In genomic region chr5:59139695-59140094, GRCh38 we compare ENCODE assay signal across 20 cellular contexts.
A peak's percentile ranks its signal among the peaks of the same experiment; 100 is the strongest.
DNase-seq lines count a peak whose midpoint lies in the region; ATAC-seq and TF ChIP-seq lines count a peak whose summit lies in the region.
"Had no signal": no experiment of that assay in that cellular context is flagged by ENCODE, and none has a peak within 500 bp of the region (broad histone marks: within the 10 kb centered on the region; RNA-seq: fewer than 3 reads in every experiment).

No MANE protein-coding gene starts in this region.

- intact Hi-C loops in gastrocnemius medialis (cut with DNase I; ENCODE audit: low total_unique reads), result no loop called here

- no peak overlapping the region for H3K4me3 ChIP-seq in gastrocnemius medialis
- H3K4me3 ChIP-seq: A549, BLaER1 had no signal

- H3K36me3 ChIP-seq in gastrocnemius medialis, result no peaks in the 10 kb centered on the region
- H3K36me3 ChIP-seq: BLaER1 had no signal

- peak; percentile 32 for ATAC-seq in GM18519 (IDR thresholded peaks at IDR 0.05; ENCODE audit: low FRiP score, unreplicated experiment)
- peak; percentile 37 for ATAC-seq in GM21576 (IDR thresholded peaks at IDR 0.05; ENCODE audit: unreplicated experiment)
- ATAC-seq in HG03045 (IDR thresholded peaks at IDR 0.05; ENCODE audit: unreplicated experiment), result peak; percentile 40
- no peak for ATAC-seq in gastrocnemius medialis
- no peak for ATAC-seq in HG02588 (IDR thresholded peaks at IDR 0.05; ENCODE audit: unreplicated experiment)
- ATAC-seq in GM21528 (IDR thresholded peaks at IDR 0.05; ENCODE audit: low FRiP score, unreplicated experiment), result no peak
- ATAC-seq in HG02970 (IDR thresholded peaks at IDR 0.05; ENCODE audit: low FRiP score, unreplicated experiment), result no peak
- ATAC-seq: A549; CD8-positive, alpha-beta T cell had no signal

- no peak for TF ChIP-seq POLR2A in gastrocnemius medialis (IDR thresholded peaks at IDR 0.05)

- no peak for TF ChIP-seq CTCF in gastrocnemius medialis (IDR thresholded peaks at IDR 0.05 in 4 of 5, conservative IDR thresholded peaks at IDR 0.05 in 1 of 5)

- peak overlapping the region; percentile 81 to 89 (median 84) for H3K27ac ChIP-seq in gastrocnemius medialis
- H3K27ac ChIP-seq: BLaER1 had no signal

- in situ Hi-C loops in gastrocnemius medialis (cut with MboI; ENCODE audit: low sequenced_read_pairs in 4 of 4), result no loop called here

- H3K9me3 ChIP-seq in gastrocnemius medialis, result no peaks in the 10 kb centered on the region
- H3K9me3 ChIP-seq: A549, BLaER1 had no signal

- DNase-seq in gastrocnemius medialis (no peak), NCI-H2029 (lab: John Stamatoyannopoulos, UW) (no peak)
- DNase-seq: CD8-positive, alpha-beta T cell; HFFc6; NCI-H1092 treated with DMSO at 0.1 percent for 48 hours; NCI-H146; NCI-H2081; NCI-H748 treated with DMSO at 0.1 percent for 48 hours; OCI-M1; Right ventricle myocardium superior; SW 1271; T-helper 2 cell had no signal

- H3K27me3 ChIP-seq in gastrocnemius medialis, result no peaks in the 10 kb centered on the region
- H3K27me3 ChIP-seq: BLaER1 had no signal

- H3K4me1 ChIP-seq in gastrocnemius medialis, result peaks cover 69 to 83% of the 10 kb centered on the region in 2 donors

Comparison
In these comparisons a context has a peak if more than half of its experiments do, and no peak if none do; other contexts are left out.
1. ATAC-seq: peak in GM18519 (single experiment), GM21576 (single experiment) and HG03045 (single experiment); none in gastrocnemius medialis (0 of 2), HG02588 (single experiment), GM21528 (single experiment) and HG02970 (single experiment).